In the genomic region with DNA sequence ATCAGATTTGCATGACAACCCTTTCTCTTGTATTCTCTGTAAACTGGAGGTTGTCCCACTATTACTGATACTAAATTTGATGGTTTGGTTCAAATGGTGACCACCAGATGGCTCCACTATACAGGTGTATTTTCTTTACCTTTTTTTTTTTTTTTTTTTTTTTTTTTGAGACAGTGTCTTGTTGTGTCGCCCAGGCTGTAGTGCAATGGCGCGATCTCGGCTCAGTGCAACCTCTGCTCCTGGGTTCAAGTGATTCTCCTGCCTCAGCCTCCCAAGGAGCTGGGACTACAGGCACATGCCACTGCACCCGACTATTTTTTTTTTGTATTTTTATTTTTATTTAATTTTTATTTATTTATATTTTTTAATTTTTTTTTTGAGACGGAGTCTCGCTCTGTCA, we compare ENCODE assay signal across 8 cellular contexts. TPM values are rescaled to one million over a fixed set of nuclear protein-coding genes. Genes with fewer than 3 reads are reported as not detected.
DNase-seq lines count a peak whose midpoint lies in the region; ATAC-seq and TF ChIP-seq lines count a peak whose summit lies in the region.

No MANE protein-coding gene starts in this region.

- intact Hi-C loops in esophagus squamous epithelium (cut with DNase I), result no loop called here
- intact Hi-C loops in spleen (cut with DNase I; ENCODE audit: low total_unique reads), result no loop called here

- H3K27me3 ChIP-seq in esophagus squamous epithelium (no peaks in the 10 kb centered on the region), spleen (replicated peaks in 1 of 7) (no peaks in the 10 kb centered on the region)

- ATAC-seq in GM18868 (IDR thresholded peaks at IDR 0.05; ENCODE audit: unreplicated experiment), result no peak

- H3K27ac ChIP-seq in esophagus squamous epithelium (no peak overlapping the region), spleen (no peak overlapping the region)

- H3K4me1 ChIP-seq in esophagus squamous epithelium (peaks cover 20 to 68% (median 28%) of the 10 kb centered on the region in 3 donors), spleen (peaks cover 8 to 63% (median 26%) of the 10 kb centered on the region in 6 donors)

- H3K9me3 ChIP-seq in esophagus squamous epithelium (no peaks in the 10 kb centered on the region), spleen (peaks cover 0 to 7% (median 0%) of the 10 kb centered on the region in 8 donors)

- DNase-seq in NCI-H2196 (lab: John Stamatoyannopoulos, UW; ENCODE audit: unreplicated experiment) (peak; percentile 25), NCI-H2196 treated with DMSO at 0.1 percent for 48 hours (lab: John Stamatoyannopoulos, UW; ENCODE audit: unreplicated experiment) (no peak), HFF-Myc (ENCODE audit: extremely low read depth, low read depth) (no peak), T follicular helper cell (ENCODE audit: low read depth) (peak; percentile 42), esophagus squamous epithelium (lab: John Stamatoyannopoulos, UW) (no peak), spleen (no peak), inferior parietal cortex (ENCODE audit: extremely low spot score) (no peak)

- H3K4me3 ChIP-seq in HFF-Myc (replicated peaks; ENCODE audit: low read depth, low read length) (no peak overlapping the region), esophagus squamous epithelium (no peak overlapping the region), spleen (no peak overlapping the region)

- TF ChIP-seq CTCF in HFF-Myc (IDR thresholded peaks at IDR 0.05; ENCODE audit: low read depth, low read length, missing control alignments) (peak; percentile 18), esophagus squamous epithelium (IDR thresholded peaks at IDR 0.05) (peak in 5 of 6 experiments; percentile 38 to 53 (median 42)), spleen (IDR thresholded peaks at IDR 0.05 in 8 of 11, conservative IDR thresholded peaks at IDR 0.05 in 3 of 11) (peak in 10 of 11 experiments; percentile 10 to 49 (median 41))

- TF ChIP-seq POLR2A in esophagus squamous epithelium (IDR thresholded peaks at IDR 0.05), result no peak
- TF ChIP-seq POLR2A in spleen (IDR thresholded peaks at IDR 0.05), result no peak

- WGBS in esophagus squamous epithelium, 2 donors, result 42 to 49% methylated on average over 7 of the region's 7 CpGs
- WGBS in spleen, 5 donors, result 73 to 83% (median 74%) methylated on average over 7 of the region's 7 CpGs

- H3K36me3 ChIP-seq in esophagus squamous epithelium (peaks cover 0 to 6% (median 0%) of the 10 kb centered on the region in 3 donors), spleen (no peaks in the 10 kb centered on the region)

RNA-seq across cellular contexts. Expression of gene WTAP, which starts 6.6 kb away (rescaled TPM):
- total RNA-seq in esophagus squamous epithelium (100 to 1,000 TPM in 1 of 4 donors, 10 to 100 TPM in 3; 45.0 to 105 (median 82.6) TPM), spleen (100 to 1,000 TPM in 6 of 7 donors, 10 to 100 TPM in 1; 97.9 to 121 (median 115) TPM)
- polyA plus RNA-seq in spleen, result 100 to 1,000 TPM in 1 of 3 donors, 10 to 100 TPM in 2; 71.6 to 149 (median 78.6) TPM

RNA-seq across cellular contexts. Expression of gene SOD2, which starts 27.7 kb away (rescaled TPM):
- total RNA-seq in esophagus squamous epithelium (100 to 1,000 TPM; 227 to 792 (median 519) TPM), spleen (100 to 1,000 TPM; 163 to 463 (median 267) TPM)
- polyA plus RNA-seq in spleen, result 100 to 1,000 TPM in 1 of 3 donors, 10 to 100 TPM in 2; 60.3 to 169 (median 83.2) TPM

RNA-seq across cellular contexts. Expression of gene ACAT2, which starts 41.1 kb away (rescaled TPM):
- 10 to 100 TPM; 24.9 to 56.8 (median 40.8) TPM for total RNA-seq in esophagus squamous epithelium
- total RNA-seq in spleen, result 10 to 100 TPM in 4 of 7 donors, 1 to 10 TPM in 3; 6.0 to 17.4 (median 13.6) TPM
- 10 to 100 TPM; 12.7 to 14.9 (median 14.5) TPM for polyA plus RNA-seq in spleen

Comparison
In these comparisons a context has a peak if more than half of its experiments do, and no peak if none do; other contexts are left out.
1. DNase-seq: peak in NCI-H2196 (single experiment) and T follicular helper cell (single experiment); none in NCI-H2196 treated with DMSO at 0.1 percent for 48 hours (single experiment), HFF-Myc (single experiment), esophagus squamous epithelium (single experiment), spleen (single experiment) and inferior parietal cortex (single experiment).
2. Peak in every context shown above with its lines, with median percentiles within 50 percentile points of each other: CTCF ChIP-seq.